ENCODE assay signal across 8 cellular contexts in the genomic region with DNA sequence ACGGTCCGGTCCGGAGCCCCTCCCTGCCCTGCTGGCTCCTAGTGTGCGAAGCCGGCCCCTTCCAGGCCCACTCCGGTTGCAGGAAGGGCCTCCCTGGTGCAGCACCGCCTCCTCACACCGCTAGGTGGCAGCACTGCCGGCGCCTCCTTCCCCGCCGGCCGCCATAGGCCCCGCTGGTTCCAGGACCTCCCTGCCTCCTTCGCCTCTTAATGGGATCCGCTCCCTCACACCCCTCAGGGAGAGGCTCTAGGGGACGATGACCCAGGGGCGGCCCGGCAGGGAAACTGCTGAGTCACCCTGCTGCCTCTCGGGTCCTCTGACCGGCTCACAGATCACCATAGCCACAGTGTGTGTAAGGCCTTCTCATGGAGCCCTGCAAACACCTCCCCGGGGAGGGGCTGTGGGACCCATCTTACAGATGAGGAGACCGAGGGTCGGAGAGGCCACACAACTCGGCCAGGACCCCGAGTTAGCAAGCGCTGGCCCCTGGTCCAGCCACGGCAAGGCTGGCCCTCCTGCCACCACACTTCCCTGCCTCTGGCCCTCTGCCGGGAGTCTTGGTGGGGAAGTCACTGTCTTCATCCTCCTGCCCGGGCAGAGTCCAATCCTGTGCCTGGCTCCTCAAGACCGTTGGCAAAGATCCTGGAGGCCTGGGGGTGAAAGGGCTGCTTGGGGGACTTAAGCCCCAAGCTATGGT. TPM values are rescaled to one million over a fixed set of nuclear protein-coding genes. Genes with fewer than 3 reads are reported as not detected.
DNase-seq lines count a peak whose midpoint lies in the region; ATAC-seq and TF ChIP-seq lines count a peak whose summit lies in the region.

No MANE protein-coding gene starts in this region.

- H3K27ac ChIP-seq in lung (ENCODE audit: low read depth in 1 of 2, low read length in 1 of 2) = no peak overlapping the region

- H3K27me3 ChIP-seq in lung (ENCODE audit: control insufficient read depth, insufficient read depth) = peaks cover 35% of the 10 kb centered on the region

- H3K4me3 Mint-ChIP-seq in activated CD4-positive, alpha-beta T cell treated with anti-CD3 and anti-CD28 coated beads for 36 hours = no peak overlapping the region

- intact Hi-C loops in activated CD4-positive, alpha-beta T cell treated with anti-CD3 and anti-CD28 coated beads for 36 hours (cut with DNase I, micrococcal nuclease) = loop anchor here (2.0 to 5.0 kb wide), 4 partner anchors 175 to 1095 kb away; no protein-coding TSS in a partner anchor

- CTCF ChIA-PET in activated CD4-positive, alpha-beta T cell treated with anti-CD3 and anti-CD28 coated beads for 36 hours (lab: Charles Lee) = no interaction called here

- in situ Hi-C loops in GM13976 (cut with MboI; ENCODE audit: low sequenced_read_pairs, unreplicated experiment) = no loop called here

- DNase-seq in GM13976 (ENCODE audit: low spot score) (peak; percentile 86), cerebellar cortex (ENCODE audit: low spot score) (peak; percentile 22), lung (ENCODE audit: low spot score) (peak; percentile 35), NCI-H2081 (lab: John Stamatoyannopoulos, UW) (no peak), NCI-H2107 treated with DMSO at 0.1 percent for 48 hours (lab: John Stamatoyannopoulos, UW; ENCODE audit: unreplicated experiment) (no peak)
- DNase-seq in activated CD4-positive, alpha-beta T cell treated with anti-CD3 and anti-CD28 coated beads for 36 hours = peak; percentile 76
- peak; percentile 48 for DNase-seq in stimulated activated CD8-positive, alpha-beta memory T cell treated with anti-CD3 and anti-CD28 coated beads, Interleukin-15, amount 100 ng/mL, for 24 hours (ENCODE audit: low read depth)

- H3K36me3 Mint-ChIP-seq in activated CD4-positive, alpha-beta T cell treated with anti-CD3 and anti-CD28 coated beads for 36 hours (ENCODE audit: low read depth) = no peaks in the 10 kb centered on the region

- H3K27me3 Mint-ChIP-seq in activated CD4-positive, alpha-beta T cell treated with anti-CD3 and anti-CD28 coated beads for 36 hours = peaks cover 25% of the 10 kb centered on the region

- 19 to 28% methylated on average over 30 to 31 of the region's 31 CpGs for WGBS in lung, 2 donors

- H3K9me3 Mint-ChIP-seq in activated CD4-positive, alpha-beta T cell treated with anti-CD3 and anti-CD28 coated beads for 36 hours (ENCODE audit: low read depth) = no peaks in the 10 kb centered on the region

- no peaks in the 10 kb centered on the region for H3K4me1 Mint-ChIP-seq in activated CD4-positive, alpha-beta T cell treated with anti-CD3 and anti-CD28 coated beads for 36 hours

- H3K4me3 ChIP-seq in lung = no peak overlapping the region

- no peak overlapping the region for H3K27ac Mint-ChIP-seq in activated CD4-positive, alpha-beta T cell treated with anti-CD3 and anti-CD28 coated beads for 36 hours

- H3K4me1 ChIP-seq in lung (ENCODE audit: control insufficient read depth in 2 of 2, insufficient read depth in 2 of 2, low read length in 2 of 2) = peaks cover 0 to 10% of the 10 kb centered on the region in 2 donors

- peak; percentile 85 for ATAC-seq in activated CD4-positive, alpha-beta T cell treated with anti-CD3 and anti-CD28 coated beads for 36 hours
- ATAC-seq in lung (ENCODE audit: insufficient read depth, low FRiP score) = peak; percentile 65

- POLR2A ChIA-PET in activated CD4-positive, alpha-beta T cell treated with anti-CD3 and anti-CD28 coated beads for 36 hours (lab: Charles Lee) = no interaction called here

- peak; percentile 98 for TF ChIP-seq CTCF in GM13976 (IDR thresholded peaks at IDR 0.05; ENCODE audit: borderline replicate concordance, control extremely low read depth, extremely low read depth, insufficient read depth, missing control alignments)
- TF ChIP-seq CTCF in LNCAP (IDR thresholded peaks at IDR 0.05) = peak; percentile 98
- peak; percentile 62 for TF ChIP-seq CTCF in lung (IDR thresholded peaks at IDR 0.05; ENCODE audit: control extremely low read depth, extremely low read depth)

- H3K36me3 ChIP-seq in lung (ENCODE audit: control insufficient read depth in 2 of 2, insufficient read depth in 2 of 2, low read length in 2 of 2) = no peaks in the 10 kb centered on the region

- peaks cover 0 to under 1% of the 10 kb centered on the region in 2 donors for H3K9me3 ChIP-seq in lung (ENCODE audit: control insufficient read depth in 2 of 2, insufficient read depth in 1 of 2, low read length in 1 of 2)

RNA-seq across cellular contexts. Expression of gene AJAP1, which starts 1.6 kb away (rescaled TPM):
- not detected for total RNA-seq in activated CD4-positive, alpha-beta T cell treated with anti-CD3 and anti-CD28 coated beads for 36 hours
- total RNA-seq in lung = under 1 TPM; 0.20 to 0.77 TPM
- under 1 TPM; 0.05 to 0.18 TPM for polyA plus RNA-seq in lung

Comparison
In these comparisons a context has a peak if more than half of its experiments do, and no peak if none do; other contexts are left out.
1. DNase-seq: peak in GM13976 (single experiment), activated CD4-positive, alpha-beta T cell treated with anti-CD3 and anti-CD28 coated beads for 36 hours (single experiment), cerebellar cortex (single experiment), lung (single experiment) and stimulated activated CD8-positive, alpha-beta memory T cell treated with anti-CD3 and anti-CD28 coated beads, Interleukin-15, amount 100 ng/mL, for 24 hours (single experiment); none in NCI-H2081 (0 of 2) and NCI-H2107 treated with DMSO at 0.1 percent for 48 hours (single experiment).
2. Peak in every context shown above with its lines, with median percentiles within 50 percentile points of each other: CTCF ChIP-seq.